8 cellular contexts compared by ENCODE assay signal in the genomic region with DNA sequence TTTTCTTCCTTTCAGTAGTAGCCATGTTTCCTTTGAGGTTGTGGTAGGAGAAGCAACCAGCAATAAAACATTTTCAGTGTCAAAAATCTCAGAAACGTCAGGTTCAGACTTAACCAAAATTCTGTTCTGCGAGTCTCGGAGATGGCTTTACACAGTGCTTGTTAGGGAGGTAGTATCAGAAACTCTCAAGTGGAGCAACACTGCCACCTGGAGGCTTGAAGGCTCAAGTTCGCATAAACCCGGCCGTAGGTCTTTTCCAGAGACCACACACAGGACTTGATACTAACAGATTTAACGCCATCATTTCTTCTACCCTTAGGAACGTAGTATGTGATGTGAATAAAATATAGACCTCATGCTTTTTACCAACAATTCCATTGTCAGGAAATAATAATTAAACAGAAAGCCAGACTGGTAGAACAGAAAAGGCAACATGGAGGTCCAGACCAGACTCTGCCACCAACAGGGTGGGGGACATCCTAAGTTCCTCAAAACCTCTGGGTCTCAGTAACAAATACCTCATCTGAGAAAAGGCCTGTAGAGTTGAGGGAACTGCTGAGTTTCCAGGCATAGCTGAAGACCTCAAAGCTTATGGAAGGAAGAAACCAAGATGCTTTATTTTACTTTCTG. TPM values are rescaled to one million over a fixed set of nuclear protein-coding genes. Genes with fewer than 3 reads are reported as not detected.
DNase-seq lines count a peak whose midpoint lies in the region; ATAC-seq and TF ChIP-seq lines count a peak whose summit lies in the region.

No MANE protein-coding gene starts in this region.

- TF ChIP-seq CTCF in PC-9 (conservative IDR thresholded peaks at IDR 0.05) (peak; percentile 98), neural crest cell (conservative IDR thresholded peaks at IDR 0.05) (peak; percentile 92), stomach (IDR thresholded peaks at IDR 0.05) (peak in 5 of 7 experiments; percentile 68 to 86 (median 79))

- DNase-seq in DMS79 (lab: John Stamatoyannopoulos, UW) (peak; percentile 1), KG1 (lab: John Stamatoyannopoulos, UW) (peak; percentile 72), PC-9 (peak; percentile 80 to 93), fibroblast of gingiva (ENCODE audit: low read depth) (peak; percentile 82), neural crest cell (ENCODE audit: low read depth, low spot score) (peak; percentile 84), stomach (peak; percentile 87)
- DNase-seq in activated T-cell treated with anti-CD3 and anti-CD28 coated beads, Interleukin-2, amount 50 U/mL, for 48 hours, result peak; percentile 90 to 91

- H3K9me3 ChIP-seq in PC-9 (ENCODE audit: insufficient read depth, low read depth) (0 out of 2 replicates have a peak, but pooled peaks cover 3% of the 10 kb centered on the region), stomach (no peaks in the 10 kb centered on the region)

- H3K79me2 ChIP-seq in PC-9 (ENCODE audit: low read depth), result peaks cover 50% of the 10 kb centered on the region

- H3K27ac Mint-ChIP-seq in neural crest cell (ENCODE audit: unreplicated experiment), result no peak overlapping the region

- H3K9me2 ChIP-seq in PC-9 (ENCODE audit: insufficient read depth), result no peaks in the 10 kb centered on the region

- no peaks in the 10 kb centered on the region for H3K27me3 ChIP-seq in PC-9 (ENCODE audit: insufficient read depth, low read depth)
- H3K27me3 ChIP-seq in stomach, result no peaks in the 10 kb centered on the region

- H4K20me1 ChIP-seq in PC-9 (ENCODE audit: insufficient read depth), result no peaks in the 10 kb centered on the region

- intact Hi-C loops in PC-9 (cut with micrococcal nuclease; ENCODE audit: unreplicated experiment) (loop anchor here (1.0 to 5.0 kb wide), 11 partner anchors 169 to 1109 kb away; no protein-coding TSS in a partner anchor), stomach (cut with DNase I; ENCODE audit: low total_unique reads) (no loop called here)

- POLR2A ChIA-PET in PC-9 (lab: Charles Lee; ENCODE audit: unreplicated experiment), result no interaction called here

- no peak for TF ChIP-seq POLR2A in stomach (IDR thresholded peaks at IDR 0.05)

- H3K27ac ChIP-seq in PC-9, result 0 out of 2 replicates have a peak overlapping the region, but pooled peaks have one; percentile 2
- H3K27ac ChIP-seq in stomach, result peak overlapping the region in 4 of 5 donors; percentile 24 to 97 (median 63)

- no peaks in the 10 kb centered on the region for H3K4me1 Mint-ChIP-seq in neural crest cell

- H3K36me3 ChIP-seq in PC-9 (ENCODE audit: low read depth) (peaks cover 37% of the 10 kb centered on the region), stomach (peaks cover 14 to 31% (median 19%) of the 10 kb centered on the region in 4 donors)

- no peaks in the 10 kb centered on the region for H3K9me3 Mint-ChIP-seq in neural crest cell

- no peaks in the 10 kb centered on the region for H3K36me3 Mint-ChIP-seq in neural crest cell (ENCODE audit: low read depth)

- peak overlapping the region; percentile 25 for H3K4me2 ChIP-seq in PC-9

- no peak overlapping the region for H3K4me3 Mint-ChIP-seq in neural crest cell

- BruUV-seq in PC-9 (replicated peaks; lab: Mats Ljungman, UMichigan), result no TSS peak

- 0 to 2% (median 1%) methylated on average over 8 of the region's 8 CpGs for WGBS in stomach, 5 donors

- CTCF ChIA-PET in PC-9 (lab: Charles Lee), result interaction anchor here (1.4 to 1.5 kb wide), 2 partner anchors 740 to 972 kb away, joined by 3 to 8 read pairs; no protein-coding TSS in a partner anchor

- no peak overlapping the region for H2AFZ ChIP-seq in PC-9

- H3K4me1 ChIP-seq in PC-9 (replicated peaks; ENCODE audit: insufficient read depth) (peaks cover 52% of the 10 kb centered on the region), stomach (peaks cover 9 to 74% (median 45%) of the 10 kb centered on the region in 4 donors)

- ATAC-seq in GM21717 (IDR thresholded peaks at IDR 0.05; ENCODE audit: unreplicated experiment), result peak; percentile 75

- no peaks in the 10 kb centered on the region for H3F3A ChIP-seq in PC-9 (ENCODE audit: insufficient read depth, low read depth)

- H3K27me3 Mint-ChIP-seq in neural crest cell (ENCODE audit: low read depth), result peaks cover 43% of the 10 kb centered on the region

- H3K4me3 ChIP-seq in PC-9, result no peak overlapping the region
- H3K4me3 ChIP-seq in stomach, result peak overlapping the region in 2 of 4 donors; percentile 65 to 85

- no peak for TF ChIP-seq EP300 in stomach (IDR thresholded peaks at IDR 0.05)

RNA-seq across cellular contexts. Expression of gene PTGER4, which starts 8.5 kb away (rescaled TPM):
- total RNA-seq in PC-9 (2021), result 15.7 and 22.4 TPM in 2 replicates
- total RNA-seq in neural crest cell, result not detected in 2 replicates
- 10 to 100 TPM; 10.5 to 31.7 (median 18.4) TPM for total RNA-seq in stomach
- polyA plus RNA-seq in stomach, result 10 to 100 TPM in 1 of 3 donors, 1 to 10 TPM in 2; 1.9 to 23.4 (median 7.5) TPM

Comparison
In these comparisons a context has a peak if more than half of its experiments do, and no peak if none do; other contexts are left out.
1. DNase-seq: peak in every context shown above with its lines; median percentile 90 in activated T-cell treated with anti-CD3 and anti-CD28 coated beads, Interleukin-2, amount 50 U/mL, for 48 hours; 87 in stomach; 86 in PC-9; 84 in neural crest cell; 82 in fibroblast of gingiva; 72 in KG1; 1 in DMS79.